Comparison of ENCODE assay signal across 23 cellular contexts in genomic region chrX:31743004-31743403, GRCh38.
"Had no signal": no experiment of that assay in that cellular context is flagged by ENCODE, and none has a peak within 500 bp of the region (broad histone marks: within the 10 kb centered on the region; RNA-seq: fewer than 3 reads in every experiment).

No MANE protein-coding gene starts in this region.

- H3K4me2 ChIP-seq: SK-N-SH had no signal

- H3K27me3 Mint-ChIP-seq: T-helper 17 cell had no signal

- DNase-seq: KBM-7; MG63; NCI-H1092 treated with DMSO at 0.1 percent for 48 hours; NCI-H1436; NCI-H187; NCI-H2029; NCI-H2081 treated with DMSO at 0.1 percent for 48 hours; NCI-H2171; NCI-H226; NCI-H446; NCI-H510A; NCI-H524 treated with DMSO at 0.1 percent for 48 hours; NCI-H69; NCI-H774; NK-92 treated with Interleukin-12 subunit alpha and Interleukin-12 subunit beta, amount 100 ng/mL, for 24 hours; PC-3; SHP77; SK-N-SH; T-helper 1 cell; T-helper 17 cell had no signal

- H3K9me3 ChIP-seq: MG63, SK-N-SH had no signal

- ATAC-seq: Panc1, PC-3, T-helper 17 cell had no signal

- H3K27me3 ChIP-seq: MG63 had no signal

- H3K27ac Mint-ChIP-seq: T-helper 17 cell had no signal

- H3K9ac ChIP-seq: SK-N-SH had no signal

- H3K4me1 Mint-ChIP-seq: T-helper 17 cell had no signal

- H3K9me2 ChIP-seq: SK-N-SH had no signal

- H3K4me3 Mint-ChIP-seq: T-helper 17 cell had no signal

- H3K4me3 ChIP-seq: MG63 had no signal

- H3K27ac ChIP-seq: HL-60, RWPE1 had no signal

- H3K36me3 ChIP-seq: MG63 had no signal
